ENCODE assay signal across 21 cellular contexts in genomic region chr4:137471461-137471860, GRCh38.
"Had no signal": no experiment of that assay in that cellular context is flagged by ENCODE, and none has a peak within 500 bp of the region (broad histone marks: within the 10 kb centered on the region; RNA-seq: fewer than 3 reads in every experiment).

No MANE protein-coding gene starts in this region.

- H3K4me1 ChIP-seq: adrenal gland, lower lobe of right lung, right lobe of liver, spleen, upper lobe of right lung had no signal

- H3K9me3 ChIP-seq: adrenal gland, lower lobe of right lung, ovary, right lobe of liver, testis, upper lobe of right lung had no signal

- ATAC-seq: activated CD8-positive, alpha-beta T cell treated with anti-CD3 and anti-CD28 coated beads, Interleukin-2, amount 10 ng/mL, durations not matched to agents 7 days and 5 days; left colon; lower lobe of right lung; right lobe of liver; stimulated activated naive CD8-positive, alpha-beta T cell treated with anti-CD3 and anti-CD28 coated beads, Interleukin-15, amount 100 ng/mL, for 72 hours; upper lobe of right lung had no signal

- H2AFZ ChIP-seq: neural progenitor cell had no signal

- H3K4me3 ChIP-seq: adrenal gland, lower lobe of right lung, neural progenitor cell, ovary, right lobe of liver, spleen, testis, upper lobe of right lung had no signal

- H3K27ac ChIP-seq: adrenal gland, lower lobe of right lung, neural progenitor cell, ovary, right lobe of liver, spleen, testis, upper lobe of right lung had no signal

- H3K36me3 ChIP-seq: adrenal gland, lower lobe of right lung, neural progenitor cell, ovary, right lobe of liver, spleen, upper lobe of right lung had no signal

- FAIRE-seq: colon, frontal cortex, islet of Langerhans, TTC549 had no signal

- H3K27me3 ChIP-seq: adrenal gland, neural progenitor cell, ovary, right lobe of liver, spleen, testis, upper lobe of right lung had no signal

- DNase-seq: activated B cell treated with CpG ODN at 0.5 μM for 24 hours; activated CD4-positive, alpha-beta T cell treated with anti-CD3 and anti-CD28 coated beads, Interleukin-2, amount 10 ng/mL, durations not matched to agents 24 days and 14 days; activated CD8-positive, alpha-beta memory T cell treated with anti-CD3 and anti-CD28 coated beads, Interleukin-2, amount 50 U/mL, for 4 hours; activated CD8-positive, alpha-beta T cell treated with anti-CD3 and anti-CD28 coated beads, Interleukin-2, amount 10 ng/mL, durations not matched to agents 7 days and 5 days; activated effector memory CD4-positive, alpha-beta T cell treated with anti-CD3 and anti-CD28 coated beads, Interleukin-2, amount 50 U/mL, for 16 hours; activated T-cell treated with anti-CD3 and anti-CD28 coated beads, Interleukin-2, amount 50 U/mL, for 48 hours; adrenal gland; left colon; lower lobe of right lung; ovary; right lobe of liver; spleen; stimulated activated naive CD8-positive, alpha-beta T cell treated with anti-CD3 and anti-CD28 coated beads, Interleukin-15, amount 100 ng/mL, for 72 hours; T-helper 2 cell; testis; upper lobe of right lung had no signal

- H3K4me2 ChIP-seq: neural progenitor cell had no signal
